ENCODE assay signal across 7 cellular contexts in genomic region chr5:139784488-139784887, GRCh38. TPM values are rescaled to one million over a fixed set of nuclear protein-coding genes. Genes with fewer than 3 reads are reported as not detected.
"Had no signal": no experiment of that assay in that cellular context is flagged by ENCODE, and none has a peak within 500 bp of the region (broad histone marks: within the 10 kb centered on the region; RNA-seq: fewer than 3 reads in every experiment).

No MANE protein-coding gene starts in this region.

- DNase-seq: GM23248, GOT3, H7, IMR-90 had no signal

- H3K27ac ChIP-seq: GM23248 had no signal

- H3K36me3 ChIP-seq: HAP-1 had no signal

- H3K4me1 ChIP-seq: HAP-1 had no signal

- H3K9me3 ChIP-seq: HAP-1 had no signal

- H3K9ac ChIP-seq: GM23248 had no signal

- H2AFZ ChIP-seq: GM23248 had no signal

- H3K4me3 ChIP-seq: GM23248, HAP-1, K562 had no signal

RNA-seq across cellular contexts. Expression of gene PSD2, which starts 11.1 kb away (rescaled TPM):
- total RNA-seq: HT-29, IMR-90 had no signal
- polyA plus RNA-seq: GM23248 had no signal
